In genomic region chr10:107163904-107164861, GRCh38 we compare ENCODE assay signal across 10 cellular contexts. TPM values are rescaled to one million over a fixed set of nuclear protein-coding genes. Genes with fewer than 3 reads are reported as not detected.
DNase-seq lines count a peak whose midpoint lies in the region; ATAC-seq and TF ChIP-seq lines count a peak whose summit lies in the region.
"Had no signal": no experiment of that assay in that cellular context is flagged by ENCODE, and none has a peak within 500 bp of the region (broad histone marks: within the 10 kb centered on the region; RNA-seq: fewer than 3 reads in every experiment).

Gene SORCS1, minus strand, starts transcription at chr10:107164706.

- no peak for ATAC-seq in GM19023 (IDR thresholded peaks at IDR 0.05; ENCODE audit: unreplicated experiment)
- ATAC-seq in HG02938 (IDR thresholded peaks at IDR 0.05; ENCODE audit: unreplicated experiment) = no peak

- TF ChIP-seq POLR2A in prostate gland (IDR thresholded peaks at IDR 0.05) = no peak

- intact Hi-C loops in prostate gland (cut with DNase I) = no loop called here

- peaks cover 6% of the 10 kb centered on the region for H3K4me1 ChIP-seq in ES-I3 (ENCODE audit: insufficient read depth, low read length)
- no peaks in the 10 kb centered on the region for H3K4me1 ChIP-seq in adipocyte (ENCODE audit: control insufficient read depth, insufficient read depth, low read length)
- H3K4me1 ChIP-seq in iPS DF 6.9 (ENCODE audit: control insufficient read depth, insufficient read depth, low read length) = peaks cover 1% of the 10 kb centered on the region; the same call in 1 of the 2 replicates
- no peaks in the 10 kb centered on the region for H3K4me1 ChIP-seq in prostate gland (replicated peaks)

- peak within 1 kb of the TSS; percentile 64 for H3K9ac ChIP-seq in ES-I3 (ENCODE audit: low read depth, low read length)
- no peak within 1 kb of the TSS for H3K9ac ChIP-seq in adipocyte (ENCODE audit: low read length)

- H3K36me3 ChIP-seq in ES-I3 (ENCODE audit: insufficient read depth, low read length) (no peaks in the 10 kb centered on the region), adipocyte (ENCODE audit: control insufficient read depth, insufficient read depth, low read length, severe bottlenecking) (no peaks in the 10 kb centered on the region), iPS DF 6.9 (ENCODE audit: control insufficient read depth, insufficient read depth, low read length) (no peaks in the 10 kb centered on the region), prostate gland (no peaks in the 10 kb centered on the region)

- H3K27me3 ChIP-seq in adipocyte (replicated peaks; ENCODE audit: control insufficient read depth, insufficient read depth, low read length) (peaks cover 34% of the 10 kb centered on the region), iPS DF 6.9 (ENCODE audit: control insufficient read depth, insufficient read depth, low read length) (peaks cover 9% of the 10 kb centered on the region; the same call in 1 of the 2 replicates), prostate gland (replicated peaks; ENCODE audit: insufficient read depth) (peaks cover 11% of the 10 kb centered on the region)

- H3K4me3 ChIP-seq in adipocyte (ENCODE audit: low read length) = peak within 1 kb of the TSS; percentile 68
- peak within 1 kb of the TSS; percentile 79 for H3K4me3 ChIP-seq in iPS DF 6.9 (ENCODE audit: low read length)
- peak within 1 kb of the TSS; percentile 13 to 16 for H3K4me3 ChIP-seq in prostate gland

- 0 out of 2 replicates have a peak, but pooled peaks cover 3% of the 10 kb centered on the region for H3K9me3 ChIP-seq in ES-I3 (ENCODE audit: control insufficient read depth, insufficient read depth, low read length)
- no peaks in the 10 kb centered on the region for H3K9me3 ChIP-seq in adipocyte (ENCODE audit: control insufficient read depth, low read length)
- H3K9me3 ChIP-seq in iPS DF 6.9 (ENCODE audit: control insufficient read depth, insufficient read depth, low read length) = no peaks in the 10 kb centered on the region
- no peaks in the 10 kb centered on the region for H3K9me3 ChIP-seq in prostate gland

- H3K27ac ChIP-seq in iPS DF 6.9 (ENCODE audit: low read length) (no peak within 1 kb of the TSS), prostate gland (no peak within 1 kb of the TSS)

- DNase-seq in adipocyte (ENCODE audit: low read depth) (peak; percentile 4), iPS DF 6.9 (ENCODE audit: low read depth, low spot score) (no peak), prostate gland (ENCODE audit: low spot score) (no peak), NCI-H524 treated with DMSO at 0.1 percent for 48 hours (lab: John Stamatoyannopoulos, UW) (no peak), NCI-H1092 treated with DMSO at 0.1 percent for 48 hours (lab: John Stamatoyannopoulos, UW) (no peak)
- DNase-seq: DMS79 treated with DMSO at 0.1 percent for 48 hours; stimulated activated naive CD4-positive, alpha-beta T cell had no signal

- WGBS in iPS DF 6.9 (ENCODE audit: insufficient coverage, insufficient read length) = no CpG with 5 or more reads among the region's 105 CpGs
- 4% methylated on average over 50 of the region's 105 CpGs for WGBS in prostate gland

- no peak for TF ChIP-seq CTCF in prostate gland (IDR thresholded peaks at IDR 0.05)

RNA-seq across cellular contexts. Expression of gene SORCS1, which starts in this region (rescaled TPM):
- 10 to 100 TPM in 1 of 2 donors, under 1 TPM in 1; 0.23 to 14.4 TPM for total RNA-seq in prostate gland

Comparison
In these comparisons a context has a peak if more than half of its experiments do, and no peak if none do; other contexts are left out.
1. H3K4me3 ChIP-seq: peak in every context shown above with its lines; median percentile 79 in iPS DF 6.9; 68 in adipocyte; 14 in prostate gland.